1 cellular context compared by ENCODE assay signal in genomic region chr5:14236757-14237156, GRCh38.
TF ChIP-seq lines count a peak whose summit lies in the region.

No MANE protein-coding gene starts in this region.

TF ChIP-seq in A549, 52 proteins besides CTCF, POLR2A, EP300 and RAD21 (continued from another document):
- TF ChIP-seq CHD4 (IDR thresholded peaks at IDR 0.05; ENCODE audit: borderline replicate concordance), result no peak
- no peak for TF ChIP-seq RARB (CRISPR knock-in tag; IDR thresholded peaks at IDR 0.05)
- TF ChIP-seq ZNF302 (CRISPR knock-in tag; IDR thresholded peaks at IDR 0.05), result no peak
- no peak for TF ChIP-seq RNF2 (IDR thresholded peaks at IDR 0.05; ENCODE audit: borderline replicate concordance, low read depth)
- no peak for TF ChIP-seq SREBF2 (IDR thresholded peaks at IDR 0.05)
- TF ChIP-seq TFCP2L1 (CRISPR knock-in tag; IDR thresholded peaks at IDR 0.05), result no peak
